ENCODE assay signal across 2 cellular contexts in the genomic region with DNA sequence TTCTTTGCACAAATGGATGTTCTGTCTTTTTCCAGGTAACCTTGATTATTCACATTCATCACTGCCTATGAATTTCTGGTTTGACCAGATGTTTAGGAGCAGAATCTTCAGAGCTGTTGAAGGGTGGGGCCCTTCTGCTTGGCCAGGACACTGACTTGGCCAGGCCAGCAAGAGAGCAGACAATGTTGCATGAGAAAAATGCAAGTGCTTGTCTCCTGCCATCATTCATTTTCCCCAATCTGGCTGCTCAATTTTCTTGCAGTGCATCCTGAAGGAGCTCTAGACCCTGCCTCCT.
TF ChIP-seq lines count a peak whose summit lies in the region.

No MANE protein-coding gene starts in this region.

TF ChIP-seq in GM23338, 12 proteins besides CTCF, POLR2A, EP300 and RAD21 (continued from another document):
- TF ChIP-seq ZNF462 (CRISPR knock-in tag; IDR thresholded peaks at IDR 0.05) (no peak), STAT1 (IDR thresholded peaks at IDR 0.05; ENCODE audit: unreplicated experiment) (no peak), POLR2AphosphoS5 (IDR thresholded peaks at IDR 0.05; ENCODE audit: low read depth) (no peak), NANOG (IDR thresholded peaks at IDR 0.05; ENCODE audit: borderline replicate concordance) (no peak), ZNF331 (CRISPR knock-in tag; IDR thresholded peaks at IDR 0.05; ENCODE audit: low read depth) (no peak), JUNB (IDR thresholded peaks at IDR 0.05; ENCODE audit: unreplicated experiment) (no peak), EZH2phosphoT487 (IDR thresholded peaks at IDR 0.05; ENCODE audit: unreplicated experiment) (no peak), ZNF114 (CRISPR knock-in tag; IDR thresholded peaks at IDR 0.05) (no peak), EZH2 (IDR thresholded peaks at IDR 0.05; ENCODE audit: low read depth, unreplicated experiment) (no peak), CREB1 (CRISPR knock-in tag; IDR thresholded peaks at IDR 0.05; ENCODE audit: low read depth) (no peak)
- TF ChIP-seq, protein P1, sequence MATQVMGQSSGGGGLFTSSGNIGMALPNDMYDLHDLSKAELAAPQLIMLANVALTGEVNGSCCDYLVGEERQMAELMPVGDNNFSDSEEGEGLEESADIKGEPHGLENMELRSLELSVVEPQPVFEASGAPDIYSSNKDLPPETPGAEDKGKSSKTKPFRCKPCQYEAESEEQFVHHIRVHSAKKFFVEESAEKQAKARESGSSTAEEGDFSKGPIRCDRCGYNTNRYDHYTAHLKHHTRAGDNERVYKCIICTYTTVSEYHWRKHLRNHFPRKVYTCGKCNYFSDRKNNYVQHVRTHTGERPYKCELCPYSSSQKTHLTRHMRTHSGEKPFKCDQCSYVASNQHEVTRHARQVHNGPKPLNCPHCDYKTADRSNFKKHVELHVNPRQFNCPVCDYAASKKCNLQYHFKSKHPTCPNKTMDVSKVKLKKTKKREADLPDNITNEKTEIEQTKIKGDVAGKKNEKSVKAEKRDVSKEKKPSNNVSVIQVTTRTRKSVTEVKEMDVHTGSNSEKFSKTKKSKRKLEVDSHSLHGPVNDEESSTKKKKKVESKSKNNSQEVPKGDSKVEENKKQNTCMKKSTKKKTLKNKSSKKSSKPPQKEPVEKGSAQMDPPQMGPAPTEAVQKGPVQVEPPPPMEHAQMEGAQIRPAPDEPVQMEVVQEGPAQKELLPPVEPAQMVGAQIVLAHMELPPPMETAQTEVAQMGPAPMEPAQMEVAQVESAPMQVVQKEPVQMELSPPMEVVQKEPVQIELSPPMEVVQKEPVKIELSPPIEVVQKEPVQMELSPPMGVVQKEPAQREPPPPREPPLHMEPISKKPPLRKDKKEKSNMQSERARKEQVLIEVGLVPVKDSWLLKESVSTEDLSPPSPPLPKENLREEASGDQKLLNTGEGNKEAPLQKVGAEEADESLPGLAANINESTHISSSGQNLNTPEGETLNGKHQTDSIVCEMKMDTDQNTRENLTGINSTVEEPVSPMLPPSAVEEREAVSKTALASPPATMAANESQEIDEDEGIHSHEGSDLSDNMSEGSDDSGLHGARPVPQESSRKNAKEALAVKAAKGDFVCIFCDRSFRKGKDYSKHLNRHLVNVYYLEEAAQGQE (IDR thresholded peaks at IDR 0.05; ENCODE audit: unreplicated experiment): no peak

TF ChIP-seq in SK-N-SH treated with all-trans-retinoic acid at 6 μM for 48 hours, 23 proteins besides CTCF, POLR2A, EP300 and RAD21 (continued from another document):
- no peak for TF ChIP-seq ZNF8 (CRISPR knock-in tag; IDR thresholded peaks at IDR 0.05)
- TF ChIP-seq, protein P2, sequence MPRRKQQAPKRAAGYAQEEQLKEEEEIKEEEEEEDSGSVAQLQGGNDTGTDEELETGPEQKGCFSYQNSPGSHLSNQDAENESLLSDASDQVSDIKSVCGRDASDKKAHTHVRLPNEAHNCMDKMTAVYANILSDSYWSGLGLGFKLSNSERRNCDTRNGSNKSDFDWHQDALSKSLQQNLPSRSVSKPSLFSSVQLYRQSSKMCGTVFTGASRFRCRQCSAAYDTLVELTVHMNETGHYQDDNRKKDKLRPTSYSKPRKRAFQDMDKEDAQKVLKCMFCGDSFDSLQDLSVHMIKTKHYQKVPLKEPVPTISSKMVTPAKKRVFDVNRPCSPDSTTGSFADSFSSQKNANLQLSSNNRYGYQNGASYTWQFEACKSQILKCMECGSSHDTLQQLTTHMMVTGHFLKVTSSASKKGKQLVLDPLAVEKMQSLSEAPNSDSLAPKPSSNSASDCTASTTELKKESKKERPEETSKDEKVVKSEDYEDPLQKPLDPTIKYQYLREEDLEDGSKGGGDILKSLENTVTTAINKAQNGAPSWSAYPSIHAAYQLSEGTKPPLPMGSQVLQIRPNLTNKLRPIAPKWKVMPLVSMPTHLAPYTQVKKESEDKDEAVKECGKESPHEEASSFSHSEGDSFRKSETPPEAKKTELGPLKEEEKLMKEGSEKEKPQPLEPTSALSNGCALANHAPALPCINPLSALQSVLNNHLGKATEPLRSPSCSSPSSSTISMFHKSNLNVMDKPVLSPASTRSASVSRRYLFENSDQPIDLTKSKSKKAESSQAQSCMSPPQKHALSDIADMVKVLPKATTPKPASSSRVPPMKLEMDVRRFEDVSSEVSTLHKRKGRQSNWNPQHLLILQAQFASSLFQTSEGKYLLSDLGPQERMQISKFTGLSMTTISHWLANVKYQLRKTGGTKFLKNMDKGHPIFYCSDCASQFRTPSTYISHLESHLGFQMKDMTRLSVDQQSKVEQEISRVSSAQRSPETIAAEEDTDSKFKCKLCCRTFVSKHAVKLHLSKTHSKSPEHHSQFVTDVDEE (CRISPR knock-in tag; IDR thresholded peaks at IDR 0.05): no peak
- no peak for TF ChIP-seq ARNTL (CRISPR knock-in tag; IDR thresholded peaks at IDR 0.05; ENCODE audit: borderline replicate concordance, low read depth)
- no peak for TF ChIP-seq PATZ1 (CRISPR knock-in tag; IDR thresholded peaks at IDR 0.05; ENCODE audit: borderline replicate concordance)
- no peak for TF ChIP-seq ZNF70 (CRISPR knock-in tag; IDR thresholded peaks at IDR 0.05)
TF ChIP-seq in SK-N-SH treated with all-trans-retinoic acid at 6 μM for 48 hours: peak in this region for 0.
